Comparison of ENCODE assay signal across 19 cellular contexts in genomic region chr22:24688294-24688693, GRCh38.
DNase-seq lines count a peak whose midpoint lies in the region; ATAC-seq and TF ChIP-seq lines count a peak whose summit lies in the region.
"Had no signal": no experiment of that assay in that cellular context is flagged by ENCODE, and none has a peak within 500 bp of the region (broad histone marks: within the 10 kb centered on the region; RNA-seq: fewer than 3 reads in every experiment).

No MANE protein-coding gene starts in this region.

- H2AFZ ChIP-seq in H9 (ENCODE audit: low read length), result no peak overlapping the region
- H2AFZ ChIP-seq: GM23248 had no signal

- DNase-seq in AG20443 (ENCODE audit: low spot score), result peak; percentile 0
- DNase-seq in H9, result no peak
- DNase-seq in NT2/D1 (ENCODE audit: low read depth, low spot score), result peak; percentile 15
- no peak for DNase-seq in NCI-H774 (lab: John Stamatoyannopoulos, UW)
- no peak for DNase-seq in endothelial cell (ENCODE audit: low spot score)
- DNase-seq in UCSD-AML1 (lab: John Stamatoyannopoulos, UW; ENCODE audit: unreplicated experiment), result no peak
- DNase-seq: 8988T; Caco-2; CD4-positive, alpha-beta memory T cell; DND-41; GF-D8; GM23248; HFFc6 had no signal

- H3K4ac ChIP-seq in H9 (ENCODE audit: low read depth, low read length), result no peak overlapping the region

- H3K9ac ChIP-seq in H9 (ENCODE audit: extremely low read depth, insufficient read length, low read length) (no peak overlapping the region), NT2/D1 (ENCODE audit: insufficient read length, low read depth) (no peak overlapping the region), iPS-20b (ENCODE audit: low read depth, low read length) (peak overlapping the region; percentile 4; the same call in 1 of the 2 replicates)
- H3K9ac ChIP-seq: GM23248 had no signal

- H2BK12ac ChIP-seq in H9 (ENCODE audit: insufficient read length, low read depth, low read length), result no peak overlapping the region

- H3K4me1 ChIP-seq in H9 (ENCODE audit: insufficient read depth, low read length) (peaks cover 10% of the 10 kb centered on the region; the same call in 1 of the 2 replicates), NT2/D1 (ENCODE audit: insufficient read depth, insufficient read length) (no peaks in the 10 kb centered on the region), iPS-20b (ENCODE audit: insufficient read depth, low read length) (peaks cover 55% of the 10 kb centered on the region)
- H3K4me1 ChIP-seq: Caco-2, HAP-1 had no signal

- no peaks in the 10 kb centered on the region for H3K79me2 ChIP-seq in H9 (ENCODE audit: insufficient read depth, low read length)

- H3K27ac ChIP-seq in H9 (ENCODE audit: insufficient read length, low read depth, low read length) (no peak overlapping the region), iPS-20b (ENCODE audit: low read length) (no peak overlapping the region)
- H3K27ac ChIP-seq: C4-2B, GM23248 had no signal

- H3K27ac Mint-ChIP-seq in H9 (peak overlapping the region in 2 of 3 experiments; percentile 57 to 80; a peak in 4 of 7 replicates), endothelial cell (ENCODE audit: unreplicated experiment) (no peak overlapping the region)
- H3K27ac Mint-ChIP-seq: B cell; CD4-positive, alpha-beta memory T cell; HFFc6 had no signal

- H3K4me2 ChIP-seq in H9 (ENCODE audit: insufficient read depth, insufficient read length, low read length), result no peak overlapping the region

- H3K23me2 ChIP-seq in H9 (ENCODE audit: insufficient read length, low read depth, low read length, poor library complexity, severe bottlenecking), result no peaks in the 10 kb centered on the region

- no peak overlapping the region for H3K18ac ChIP-seq in H9 (ENCODE audit: insufficient read length, low read depth, low read length)

- H3K4me1 Mint-ChIP-seq in H9 (peaks cover 59 to 61% of the 10 kb centered on the region in 2 experiments), endothelial cell (ENCODE audit: unreplicated experiment) (no peaks in the 10 kb centered on the region)
- H3K4me1 Mint-ChIP-seq: B cell; CD4-positive, alpha-beta memory T cell had no signal

- no peak overlapping the region for H3K56ac ChIP-seq in H9 (ENCODE audit: insufficient read length, low read depth, low read length)

- H3K4me3 ChIP-seq in NT2/D1 (ENCODE audit: insufficient read length, low read depth) (no peak overlapping the region), iPS-20b (ENCODE audit: low read length) (0 out of 2 replicates have a peak overlapping the region, but pooled peaks have one; percentile 20)
- H3K4me3 ChIP-seq: GM23248, HAP-1, K562 had no signal

- H3K79me1 ChIP-seq in H9 (ENCODE audit: insufficient read depth, low read depth, low read length, poor library complexity, severe bottlenecking), result no peaks in the 10 kb centered on the region

- H3K36me3 Mint-ChIP-seq in H9 (ENCODE audit: insufficient read depth in 1 of 3, low read depth in 3 of 3) (no peaks in the 10 kb centered on the region), endothelial cell (ENCODE audit: low read depth, unreplicated experiment) (no peaks in the 10 kb centered on the region)
- H3K36me3 Mint-ChIP-seq: CD4-positive, alpha-beta memory T cell had no signal

- no peak overlapping the region for H4K5ac ChIP-seq in H9 (ENCODE audit: insufficient read length, low read depth, low read length)

- TF ChIP-seq CTCF in H9 (conservative IDR thresholded peaks at IDR 0.05) (no peak), endothelial cell (IDR thresholded peaks at IDR 0.05; ENCODE audit: unreplicated experiment) (no peak)

- ATAC-seq in GM21576 (IDR thresholded peaks at IDR 0.05; ENCODE audit: unreplicated experiment), result no peak
- ATAC-seq: K562 had no signal

- H3T11ph ChIP-seq in H9 (ENCODE audit: low read length), result no peak overlapping the region

- no peak overlapping the region for H4K91ac ChIP-seq in H9 (ENCODE audit: insufficient read length, low read depth, low read length)

- no peaks in the 10 kb centered on the region for H4K20me1 ChIP-seq in H9 (ENCODE audit: control insufficient read depth, insufficient read depth, insufficient read length)

- no peak overlapping the region for H2BK5ac ChIP-seq in H9 (ENCODE audit: insufficient read length, low read length)

- H3K23ac ChIP-seq in H9 (ENCODE audit: insufficient read length, low read depth, low read length), result no peak overlapping the region

- H2BK120ac ChIP-seq in H9 (ENCODE audit: low read depth, low read length, poor library complexity, severe bottlenecking), result no peak overlapping the region

- no peak overlapping the region; a peak in 1 of 5 replicates for H3K4me3 Mint-ChIP-seq in H9
- H3K4me3 Mint-ChIP-seq in endothelial cell (ENCODE audit: unreplicated experiment), result no peak overlapping the region
- H3K4me3 Mint-ChIP-seq: B cell; CD4-positive, alpha-beta memory T cell; HFFc6 had no signal

- H2BK20ac ChIP-seq in H9 (ENCODE audit: low read depth, low read length, poor library complexity, severe bottlenecking), result peak overlapping the region; percentile 45

- H4K8ac ChIP-seq in H9 (replicated peaks; ENCODE audit: insufficient read length, low read depth, low read length), result no peak overlapping the region

- H3K27me3 Mint-ChIP-seq in H9 (ENCODE audit: low read depth) (no peaks in the 10 kb centered on the region; the same call in 1 of the 2 replicates), endothelial cell (ENCODE audit: unreplicated experiment) (no peaks in the 10 kb centered on the region)

- H3K27me3 ChIP-seq in H9 (ENCODE audit: insufficient read depth, low read length) (no peaks in the 10 kb centered on the region), NT2/D1 (ENCODE audit: insufficient read depth, insufficient read length) (no peaks in the 10 kb centered on the region), iPS-20b (ENCODE audit: insufficient read depth, low read length) (no peaks in the 10 kb centered on the region)

- no peak overlapping the region for H2BK15ac ChIP-seq in H9 (ENCODE audit: low read depth, low read length)

- H3K14ac ChIP-seq in H9 (ENCODE audit: insufficient read depth, low read length), result no peak overlapping the region

- WGBS in H9 (ENCODE audit: extremely low coverage, insufficient read length, low lambda C conversion rate), result no CpG with 5 or more reads among the region's 7 CpGs

- H3K9me3 Mint-ChIP-seq in H9 (no peaks in the 10 kb centered on the region), endothelial cell (ENCODE audit: unreplicated experiment) (no peaks in the 10 kb centered on the region)
- H3K9me3 Mint-ChIP-seq: CD4-positive, alpha-beta memory T cell; HFFc6 had no signal

- H3K9me3 ChIP-seq in H9 (ENCODE audit: control insufficient read depth, low read depth, low read length) (no peaks in the 10 kb centered on the region), NT2/D1 (ENCODE audit: insufficient read depth, low read length) (no peaks in the 10 kb centered on the region), iPS-20b (ENCODE audit: insufficient read depth, low read depth, low read length) (no peaks in the 10 kb centered on the region)
- H3K9me3 ChIP-seq: Caco-2, HAP-1 had no signal

- no peak overlapping the region for H2AK5ac ChIP-seq in H9 (ENCODE audit: insufficient read length, low read length)

- no peaks in the 10 kb centered on the region for H3K36me3 ChIP-seq in NT2/D1 (ENCODE audit: insufficient read depth, insufficient read length, low read length)
- no peaks in the 10 kb centered on the region for H3K36me3 ChIP-seq in iPS-20b (ENCODE audit: insufficient read depth, low read depth, low read length)
- H3K36me3 ChIP-seq: HAP-1 had no signal

Comparison
In these comparisons a context has a peak if more than half of its experiments do, and no peak if none do; other contexts are left out.
1. DNase-seq: peak in AG20443 (single experiment) and NT2/D1 (single experiment); none in H9 (single experiment), NCI-H774 (single experiment), endothelial cell (single experiment) and UCSD-AML1 (single experiment).